Comparison of ENCODE assay signal across 31 cellular contexts in genomic region chr1:35280006-35280405, GRCh38.
"Had no signal": no experiment of that assay in that cellular context is flagged by ENCODE, and none has a peak within 500 bp of the region (broad histone marks: within the 10 kb centered on the region; RNA-seq: fewer than 3 reads in every experiment).

No MANE protein-coding gene starts in this region.

- H3K27me3 Mint-ChIP-seq: memory B cell; naive thymus-derived CD4-positive, alpha-beta T cell; stimulated activated naive CD8-positive, alpha-beta T cell treated with anti-CD3 and anti-CD28 coated beads, Interleukin-15, amount 100 ng/mL, for 72 hours had no signal

- H3K4me2 ChIP-seq: hepatocyte, smooth muscle cell had no signal

- H3K4me3 Mint-ChIP-seq: endodermal cell; memory B cell; mesothelial cell of epicardium; naive thymus-derived CD4-positive, alpha-beta T cell; nephron progenitor cell; stimulated activated naive CD8-positive, alpha-beta T cell treated with anti-CD3 and anti-CD28 coated beads, Interleukin-15, amount 100 ng/mL, for 72 hours had no signal

- H3K27ac Mint-ChIP-seq: endodermal cell, mesothelial cell of epicardium, nephron progenitor cell had no signal

- H3K27ac ChIP-seq: coronary artery, epithelial cell of prostate, foreskin keratinocyte, gastroesophageal sphincter, heart left ventricle, hepatocyte, prostate gland, right atrium auricular region, suprapubic skin, transverse colon, upper lobe of right lung, uterus had no signal

- DNase-seq: effector CD4-positive, alpha-beta T cell; endodermal cell; foreskin keratinocyte; heart left ventricle; kidney; naive thymus-derived CD4-positive, alpha-beta T cell; nephron progenitor cell; nucleus accumbens; stimulated activated CD4-positive, alpha-beta T cell treated with anti-CD3 and anti-CD28 coated beads, Interleukin-12 subunit alpha, Interleukin-12 subunit beta, amount 100 ng/mL, for 4 hours; stimulated activated CD4-positive, alpha-beta T cell treated with anti-CD3 and anti-CD28 coated beads, Interleukin-1b, Interleukin-23, amount 100 ng/mL, for 48 hours; stimulated activated CD4-positive, alpha-beta T cell treated with anti-CD3 and anti-CD28 coated beads, Interleukin-4, amount 100 ng/mL, for 1 hour; stimulated activated CD8-positive, alpha-beta memory T cell treated with anti-CD3 and anti-CD28 coated beads, Interleukin-4, amount 100 ng/mL, for 48 hours; stimulated activated naive CD4-positive, alpha-beta T cell; stimulated activated naive CD8-positive, alpha-beta T cell treated with anti-CD3 and anti-CD28 coated beads, Interleukin-15, amount 100 ng/mL, for 72 hours; transverse colon; upper lobe of right lung; uterus had no signal

- H3K27me3 ChIP-seq: foreskin keratinocyte, gastroesophageal sphincter, heart left ventricle, hepatocyte, right atrium auricular region, suprapubic skin, transverse colon, upper lobe of right lung, uterus had no signal

- H3K4me3 ChIP-seq: coronary artery, gastroesophageal sphincter, heart left ventricle, hepatocyte, lung, prostate gland, right atrium auricular region, smooth muscle cell, suprapubic skin, transverse colon, upper lobe of right lung, uterus had no signal

- ATAC-seq: esophagus mucosa; foreskin keratinocyte; gastroesophageal sphincter; heart left ventricle; left lobe of liver; naive thymus-derived CD4-positive, alpha-beta T cell; sciatic nerve; stimulated activated naive CD8-positive, alpha-beta T cell treated with anti-CD3 and anti-CD28 coated beads, Interleukin-15, amount 100 ng/mL, for 72 hours; upper lobe of right lung had no signal

- H3K4me1 Mint-ChIP-seq: nephron progenitor cell had no signal

- H3K9me3 ChIP-seq: prostate gland, suprapubic skin, upper lobe of right lung, uterus had no signal

- H3K36me3 ChIP-seq: upper lobe of right lung, uterus had no signal

- H3K4me1 ChIP-seq: foreskin keratinocyte, prostate gland, suprapubic skin, transverse colon, upper lobe of right lung, uterus had no signal
